In the genomic region with DNA sequence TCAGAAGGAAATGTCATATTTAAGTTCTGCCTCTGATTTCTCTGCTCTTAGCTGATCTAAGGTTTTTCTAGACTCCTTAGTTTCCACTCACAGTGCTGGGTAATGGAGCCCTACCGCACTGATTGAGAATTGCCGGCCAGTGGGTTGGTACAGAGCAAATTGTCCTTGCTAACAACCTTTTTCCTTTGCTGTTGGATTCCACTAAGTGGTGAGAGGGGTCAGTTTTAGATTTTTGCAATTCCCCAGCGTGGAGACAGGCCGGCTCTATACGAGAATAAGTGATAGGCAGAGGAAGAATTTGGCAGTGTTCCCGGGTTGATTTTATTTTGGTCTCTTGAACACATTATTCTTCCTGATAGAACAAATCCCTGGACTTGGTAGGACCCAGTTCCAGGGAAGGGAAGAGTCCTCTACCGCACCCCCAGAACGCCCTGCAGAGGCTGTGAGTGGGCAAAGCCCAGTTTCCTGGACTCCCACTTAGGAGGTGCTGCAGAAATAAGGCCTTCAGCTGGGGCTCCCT, we compare ENCODE assay signal across 9 cellular contexts. TPM values are rescaled to one million over a fixed set of nuclear protein-coding genes. Genes with fewer than 3 reads are reported as not detected.
DNase-seq lines count a peak whose midpoint lies in the region; ATAC-seq and TF ChIP-seq lines count a peak whose summit lies in the region.
"Had no signal": no experiment of that assay in that cellular context is flagged by ENCODE, and none has a peak within 500 bp of the region (broad histone marks: within the 10 kb centered on the region; RNA-seq: fewer than 3 reads in every experiment).

No MANE protein-coding gene starts in this region.

- peak overlapping the region; percentile 75 to 81 for H3K27ac ChIP-seq in testis

- no peaks in the 10 kb centered on the region for H3K27me3 ChIP-seq in testis

- H3K9me3 ChIP-seq in testis = no peaks in the 10 kb centered on the region

- WGBS in testis, 2 donors = 0 to 5% methylated on average over 8 of the region's 8 CpGs

- peak overlapping the region; percentile 67 to 68 for H3K4me3 ChIP-seq in testis

- no peak for ATAC-seq in HG02623 (IDR thresholded peaks at IDR 0.05; ENCODE audit: unreplicated experiment)

- TF ChIP-seq CTCF in testis (IDR thresholded peaks at IDR 0.05) = peak in 1 of 3 experiments; percentile 19

- DNase-seq in NCI-H1694 (lab: John Stamatoyannopoulos, UW) (peak; percentile 14), NCI-H1694 treated with DMSO at 0.1 percent for 48 hours (lab: John Stamatoyannopoulos, UW) (no peak), astrocyte of the hippocampus (ENCODE audit: low read depth, low spot score) (peak; percentile 91), iris pigment epithelial cell (ENCODE audit: low read depth) (peak; percentile 87), testis (peak; percentile 42), occipital lobe (lab: John Stamatoyannopoulos, UW) (no peak), islet precursor cell (no peak)
- DNase-seq: NCI-H2029 had no signal

- TF ChIP-seq POLR2A in testis (IDR thresholded peaks at IDR 0.05) = no peak

- H3K4me1 ChIP-seq in testis = peaks cover 6% of the 10 kb centered on the region

- intact Hi-C loops in testis (cut with DNase I; ENCODE audit: low total_unique reads) = loop anchor here (10.0 kb wide), 2 partner anchors 143 to 1297 kb away; no protein-coding TSS in a partner anchor

- H3K36me3 ChIP-seq in testis (ENCODE audit: low read depth, missing control alignments) = no peaks in the 10 kb centered on the region

RNA-seq across cellular contexts. Expression of a gene that starts 2.9 kb away (rescaled TPM):
- total RNA-seq in testis = 10 to 100 TPM; 15.9 to 17.1 TPM
- 23.8 TPM for polyA plus RNA-seq in testis (ENCODE audit: insufficient read depth, low read depth, low replicate concordance)
- 91.9 TPM for total RNA-seq in occipital lobe

Comparison
In these comparisons a context has a peak if more than half of its experiments do, and no peak if none do; other contexts are left out.
1. DNase-seq: peak in NCI-H1694 (single experiment), astrocyte of the hippocampus (single experiment), iris pigment epithelial cell (single experiment) and testis (single experiment); none in NCI-H1694 treated with DMSO at 0.1 percent for 48 hours (single experiment), occipital lobe (single experiment) and islet precursor cell (single experiment).